2 cellular contexts compared by ENCODE assay signal in the genomic region with DNA sequence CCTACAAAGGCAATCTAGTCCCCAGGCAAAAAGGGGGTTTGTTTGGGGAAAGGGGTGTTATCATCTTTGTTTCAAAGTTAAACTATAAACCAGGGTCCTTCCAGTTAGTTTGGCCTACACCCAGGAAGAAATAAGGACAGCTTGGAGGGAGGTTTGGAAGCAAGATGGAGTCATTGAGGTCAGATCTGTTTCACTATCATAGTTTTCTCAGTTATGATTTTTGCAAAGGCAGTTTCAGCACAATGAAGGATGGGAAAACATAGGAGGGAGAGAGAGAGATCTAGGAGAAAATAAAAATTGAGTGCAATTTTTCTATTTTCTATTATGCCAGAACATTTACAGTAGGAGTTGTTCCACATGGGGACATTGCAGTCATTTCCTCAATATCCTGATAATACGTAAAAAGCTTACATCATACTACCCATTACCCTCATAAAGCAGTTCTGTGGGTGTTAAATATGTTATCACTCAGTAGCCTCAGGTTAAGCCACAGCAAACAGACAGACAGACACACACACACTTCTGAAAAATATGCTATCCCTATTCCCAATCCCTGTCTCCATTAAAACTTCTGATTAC.
TF ChIP-seq lines count a peak whose summit lies in the region.

No MANE protein-coding gene starts in this region.

TF ChIP-seq in GM23338, 12 proteins besides CTCF, POLR2A, EP300 and RAD21 (continued from another document):
- TF ChIP-seq EZH2 (IDR thresholded peaks at IDR 0.05; ENCODE audit: low read depth, unreplicated experiment): no peak
- no peak for TF ChIP-seq EZH2phosphoT487 (IDR thresholded peaks at IDR 0.05; ENCODE audit: unreplicated experiment)
- no peak for TF ChIP-seq ZNF114 (CRISPR knock-in tag; IDR thresholded peaks at IDR 0.05)

TF ChIP-seq in K562, 482 proteins besides CTCF, POLR2A, EP300 and RAD21 (continued from another document and continues in another):
- TF ChIP-seq, protein P1, sequence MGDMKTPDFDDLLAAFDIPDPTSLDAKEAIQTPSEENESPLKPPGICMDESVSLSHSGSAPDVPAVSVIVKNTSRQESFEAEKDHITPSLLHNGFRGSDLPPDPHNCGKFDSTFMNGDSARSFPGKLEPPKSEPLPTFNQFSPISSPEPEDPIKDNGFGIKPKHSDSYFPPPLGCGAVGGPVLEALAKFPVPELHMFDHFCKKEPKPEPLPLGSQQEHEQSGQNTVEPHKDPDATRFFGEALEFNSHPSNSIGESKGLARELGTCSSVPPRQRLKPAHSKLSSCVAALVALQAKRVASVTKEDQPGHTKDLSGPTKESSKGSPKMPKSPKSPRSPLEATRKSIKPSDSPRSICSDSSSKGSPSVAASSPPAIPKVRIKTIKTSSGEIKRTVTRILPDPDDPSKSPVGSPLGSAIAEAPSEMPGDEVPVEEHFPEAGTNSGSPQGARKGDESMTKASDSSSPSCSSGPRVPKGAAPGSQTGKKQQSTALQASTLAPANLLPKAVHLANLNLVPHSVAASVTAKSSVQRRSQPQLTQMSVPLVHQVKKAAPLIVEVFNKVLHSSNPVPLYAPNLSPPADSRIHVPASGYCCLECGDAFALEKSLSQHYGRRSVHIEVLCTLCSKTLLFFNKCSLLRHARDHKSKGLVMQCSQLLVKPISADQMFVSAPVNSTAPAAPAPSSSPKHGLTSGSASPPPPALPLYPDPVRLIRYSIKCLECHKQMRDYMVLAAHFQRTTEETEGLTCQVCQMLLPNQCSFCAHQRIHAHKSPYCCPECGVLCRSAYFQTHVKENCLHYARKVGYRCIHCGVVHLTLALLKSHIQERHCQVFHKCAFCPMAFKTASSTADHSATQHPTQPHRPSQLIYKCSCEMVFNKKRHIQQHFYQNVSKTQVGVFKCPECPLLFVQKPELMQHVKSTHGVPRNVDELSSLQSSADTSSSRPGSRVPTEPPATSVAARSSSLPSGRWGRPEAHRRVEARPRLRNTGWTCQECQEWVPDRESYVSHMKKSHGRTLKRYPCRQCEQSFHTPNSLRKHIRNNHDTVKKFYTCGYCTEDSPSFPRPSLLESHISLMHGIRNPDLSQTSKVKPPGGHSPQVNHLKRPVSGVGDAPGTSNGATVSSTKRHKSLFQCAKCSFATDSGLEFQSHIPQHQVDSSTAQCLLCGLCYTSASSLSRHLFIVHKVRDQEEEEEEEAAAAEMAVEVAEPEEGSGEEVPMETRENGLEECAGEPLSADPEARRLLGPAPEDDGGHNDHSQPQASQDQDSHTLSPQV (IDR thresholded peaks at IDR 0.05): peak; percentile 57; the same call in 1 of the 2 replicates
- peak; percentile 48; the same call in 1 of the 2 replicates for TF ChIP-seq POLR2H (tag; IDR thresholded peaks at IDR 0.05; ENCODE audit: low read depth)
- TF ChIP-seq ZNF175 (CRISPR knock-in tag; IDR thresholded peaks at IDR 0.05; ENCODE audit: low read depth): peak; percentile 92; the same call in 1 of the 2 replicates
- peak; percentile 95 for TF ChIP-seq DMBX1 (CRISPR knock-in tag; IDR thresholded peaks at IDR 0.05; ENCODE audit: borderline replicate concordance)
- TF ChIP-seq CXXC5 (CRISPR knock-in tag; IDR thresholded peaks at IDR 0.05): peak; percentile 65
- TF ChIP-seq TAF7 (tag; IDR thresholded peaks at IDR 0.05): peak; percentile 26; the same call in 1 of the 2 replicates
- TF ChIP-seq NR1H2 (CRISPR knock-in tag; IDR thresholded peaks at IDR 0.05): no peak
- no peak for TF ChIP-seq RFX1 (IDR thresholded peaks at IDR 0.05)
- TF ChIP-seq ZNF583 (CRISPR knock-in tag; IDR thresholded peaks at IDR 0.05): peak; percentile 60; the same call in 1 of the 2 replicates
- TF ChIP-seq STAT5B (CRISPR knock-in tag; IDR thresholded peaks at IDR 0.05): no peak
- 0 out of 2 replicates have a peak, but pooled peaks have one; percentile 4 for TF ChIP-seq FOSL1 (tag; conservative IDR thresholded peaks at IDR 0.05)
- TF ChIP-seq ZNF239 (CRISPR knock-in tag; IDR thresholded peaks at IDR 0.05): peak; percentile 55
- peak; percentile 60; the same call in 1 of the 2 replicates for TF ChIP-seq ZNF644 (tag; IDR thresholded peaks at IDR 0.05; ENCODE audit: low read depth)
- peak; percentile 5; the same call in 1 of the 2 replicates for TF ChIP-seq NFE2L1 (tag; IDR thresholded peaks at IDR 0.05; ENCODE audit: borderline replicate concordance, low read depth)
- TF ChIP-seq, protein P2, sequence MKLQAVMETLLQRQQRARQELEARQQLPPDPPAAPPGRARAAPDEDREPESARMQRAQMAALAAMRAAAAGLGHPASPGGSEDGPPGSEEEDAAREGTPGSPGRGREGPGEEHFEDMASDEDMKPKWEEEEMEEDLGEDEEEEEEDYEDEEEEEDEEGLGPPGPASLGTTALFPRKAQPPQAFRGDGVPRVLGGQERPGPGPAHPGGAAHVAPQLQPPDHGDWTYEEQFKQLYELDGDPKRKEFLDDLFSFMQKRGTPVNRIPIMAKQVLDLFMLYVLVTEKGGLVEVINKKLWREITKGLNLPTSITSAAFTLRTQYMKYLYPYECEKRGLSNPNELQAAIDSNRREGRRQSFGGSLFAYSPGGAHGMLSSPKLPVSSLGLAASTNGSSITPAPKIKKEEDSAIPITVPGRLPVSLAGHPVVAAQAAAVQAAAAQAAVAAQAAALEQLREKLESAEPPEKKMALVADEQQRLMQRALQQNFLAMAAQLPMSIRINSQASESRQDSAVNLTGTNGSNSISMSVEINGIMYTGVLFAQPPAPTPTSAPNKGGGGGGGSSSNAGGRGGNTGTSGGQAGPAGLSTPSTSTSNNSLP (IDR thresholded peaks at IDR 0.05; ENCODE audit: borderline replicate concordance, low read depth, low read length): no peak
- TF ChIP-seq PTTG1 (tag; IDR thresholded peaks at IDR 0.05; ENCODE audit: low read depth): peak; percentile 85
- peak; percentile 44; the same call in 1 of the 2 replicates for TF ChIP-seq ZNF695 (CRISPR knock-in tag; IDR thresholded peaks at IDR 0.05)
- TF ChIP-seq, protein P3, sequence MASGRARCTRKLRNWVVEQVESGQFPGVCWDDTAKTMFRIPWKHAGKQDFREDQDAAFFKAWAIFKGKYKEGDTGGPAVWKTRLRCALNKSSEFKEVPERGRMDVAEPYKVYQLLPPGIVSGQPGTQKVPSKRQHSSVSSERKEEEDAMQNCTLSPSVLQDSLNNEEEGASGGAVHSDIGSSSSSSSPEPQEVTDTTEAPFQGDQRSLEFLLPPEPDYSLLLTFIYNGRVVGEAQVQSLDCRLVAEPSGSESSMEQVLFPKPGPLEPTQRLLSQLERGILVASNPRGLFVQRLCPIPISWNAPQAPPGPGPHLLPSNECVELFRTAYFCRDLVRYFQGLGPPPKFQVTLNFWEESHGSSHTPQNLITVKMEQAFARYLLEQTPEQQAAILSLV (tag; IDR thresholded peaks at IDR 0.05): peak; percentile 73; the same call in 1 of the 2 replicates
- TF ChIP-seq ZNF589 (CRISPR knock-in tag; IDR thresholded peaks at IDR 0.05; ENCODE audit: low read depth): peak; percentile 82
- TF ChIP-seq MECOM (CRISPR knock-in tag; IDR thresholded peaks at IDR 0.05): 0 out of 2 replicates have a peak, but pooled peaks have one; percentile 24
- 0 out of 2 replicates have a peak, but pooled peaks have one; percentile 41 for TF ChIP-seq ZNF197 (CRISPR knock-in tag; IDR thresholded peaks at IDR 0.05; ENCODE audit: low read depth)
- TF ChIP-seq BACH1 (tag; IDR thresholded peaks at IDR 0.05): peak; percentile 77
- peak; percentile 90 for TF ChIP-seq SMAD4 (CRISPR knock-in tag; conservative IDR thresholded peaks at IDR 0.05)
- peak; percentile 28; the same call in 1 of the 2 replicates for TF ChIP-seq NFXL1 (CRISPR knock-in tag; IDR thresholded peaks at IDR 0.05)
- no peak for TF ChIP-seq CEBPG (CRISPR knock-in tag; IDR thresholded peaks at IDR 0.05)
- peak in 1 of 2 experiments; percentile 53; a peak in 2 of 4 replicates for TF ChIP-seq CEBPG (tag; conservative IDR thresholded peaks at IDR 0.05 in 1 of 2, IDR thresholded peaks at IDR 0.05 in 1 of 2)
- peak; percentile 77; the same call in 1 of the 2 replicates for TF ChIP-seq SMAD3 (CRISPR knock-in tag; conservative IDR thresholded peaks at IDR 0.05)
- peak; percentile 28; the same call in 1 of the 2 replicates for TF ChIP-seq CREM (IDR thresholded peaks at IDR 0.05; ENCODE audit: low read depth)
- 0 out of 2 replicates have a peak, but pooled peaks have one; percentile 34 for TF ChIP-seq ZKSCAN8 (CRISPR knock-in tag; IDR thresholded peaks at IDR 0.05)
- TF ChIP-seq, protein P4, sequence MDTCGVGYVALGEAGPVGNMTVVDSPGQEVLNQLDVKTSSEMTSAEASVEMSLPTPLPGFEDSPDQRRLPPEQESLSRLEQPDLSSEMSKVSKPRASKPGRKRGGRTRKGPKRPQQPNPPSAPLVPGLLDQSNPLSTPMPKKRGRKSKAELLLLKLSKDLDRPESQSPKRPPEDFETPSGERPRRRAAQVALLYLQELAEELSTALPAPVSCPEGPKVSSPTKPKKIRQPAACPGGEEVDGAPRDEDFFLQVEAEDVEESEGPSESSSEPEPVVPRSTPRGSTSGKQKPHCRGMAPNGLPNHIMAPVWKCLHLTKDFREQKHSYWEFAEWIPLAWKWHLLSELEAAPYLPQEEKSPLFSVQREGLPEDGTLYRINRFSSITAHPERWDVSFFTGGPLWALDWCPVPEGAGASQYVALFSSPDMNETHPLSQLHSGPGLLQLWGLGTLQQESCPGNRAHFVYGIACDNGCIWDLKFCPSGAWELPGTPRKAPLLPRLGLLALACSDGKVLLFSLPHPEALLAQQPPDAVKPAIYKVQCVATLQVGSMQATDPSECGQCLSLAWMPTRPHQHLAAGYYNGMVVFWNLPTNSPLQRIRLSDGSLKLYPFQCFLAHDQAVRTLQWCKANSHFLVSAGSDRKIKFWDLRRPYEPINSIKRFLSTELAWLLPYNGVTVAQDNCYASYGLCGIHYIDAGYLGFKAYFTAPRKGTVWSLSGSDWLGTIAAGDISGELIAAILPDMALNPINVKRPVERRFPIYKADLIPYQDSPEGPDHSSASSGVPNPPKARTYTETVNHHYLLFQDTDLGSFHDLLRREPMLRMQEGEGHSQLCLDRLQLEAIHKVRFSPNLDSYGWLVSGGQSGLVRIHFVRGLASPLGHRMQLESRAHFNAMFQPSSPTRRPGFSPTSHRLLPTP (IDR thresholded peaks at IDR 0.05; ENCODE audit: borderline replicate concordance, extremely low read depth, insufficient read length): no peak
- peak; percentile 85 for TF ChIP-seq PTRF (tag; IDR thresholded peaks at IDR 0.05)
- peak; percentile 69; the same call in 1 of the 2 replicates for TF ChIP-seq ZNF584 (CRISPR knock-in tag; IDR thresholded peaks at IDR 0.05; ENCODE audit: low read depth)
- TF ChIP-seq, protein P5, sequence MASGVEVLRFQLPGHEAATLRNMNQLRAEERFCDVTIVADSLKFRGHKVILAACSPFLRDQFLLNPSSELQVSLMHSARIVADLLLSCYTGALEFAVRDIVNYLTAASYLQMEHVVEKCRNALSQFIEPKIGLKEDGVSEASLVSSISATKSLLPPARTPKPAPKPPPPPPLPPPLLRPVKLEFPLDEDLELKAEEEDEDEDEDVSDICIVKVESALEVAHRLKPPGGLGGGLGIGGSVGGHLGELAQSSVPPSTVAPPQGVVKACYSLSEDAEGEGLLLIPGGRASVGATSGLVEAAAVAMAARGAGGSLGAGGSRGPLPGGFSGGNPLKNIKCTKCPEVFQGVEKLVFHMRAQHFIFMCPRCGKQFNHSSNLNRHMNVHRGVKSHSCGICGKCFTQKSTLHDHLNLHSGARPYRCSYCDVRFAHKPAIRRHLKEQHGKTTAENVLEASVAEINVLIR (CRISPR knock-in tag; IDR thresholded peaks at IDR 0.05): peak; percentile 46; the same call in 1 of the 2 replicates
- TF ChIP-seq KLF6 (CRISPR knock-in tag; IDR thresholded peaks at IDR 0.05; ENCODE audit: borderline replicate concordance): peak; percentile 81; the same call in 1 of the 2 replicates
- 0 out of 2 replicates have a peak, but pooled peaks have one; percentile 44 for TF ChIP-seq ELF4 (CRISPR knock-in tag; IDR thresholded peaks at IDR 0.05)
- TF ChIP-seq ZNF79 (CRISPR knock-in tag; IDR thresholded peaks at IDR 0.05; ENCODE audit: low read depth): peak; percentile 60; the same call in 1 of the 2 replicates
- no peak for TF ChIP-seq ZSCAN29 (IDR thresholded peaks at IDR 0.05)
- TF ChIP-seq, protein P6, sequence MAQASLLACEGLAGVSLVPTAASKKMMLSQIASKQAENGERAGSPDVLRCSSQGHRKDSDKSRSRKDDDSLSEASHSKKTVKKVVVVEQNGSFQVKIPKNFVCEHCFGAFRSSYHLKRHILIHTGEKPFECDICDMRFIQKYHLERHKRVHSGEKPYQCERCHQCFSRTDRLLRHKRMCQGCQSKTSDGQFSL (CRISPR knock-in tag; IDR thresholded peaks at IDR 0.05): no peak
- TF ChIP-seq, protein P6 (tag; IDR thresholded peaks at IDR 0.05): no peak
- TF ChIP-seq ILK (tag; IDR thresholded peaks at IDR 0.05; ENCODE audit: borderline replicate concordance, low read depth): peak; percentile 58; the same call in 1 of the 2 replicates
- TF ChIP-seq ZNF311 (CRISPR knock-in tag; IDR thresholded peaks at IDR 0.05): peak; percentile 95
- TF ChIP-seq, protein P7, sequence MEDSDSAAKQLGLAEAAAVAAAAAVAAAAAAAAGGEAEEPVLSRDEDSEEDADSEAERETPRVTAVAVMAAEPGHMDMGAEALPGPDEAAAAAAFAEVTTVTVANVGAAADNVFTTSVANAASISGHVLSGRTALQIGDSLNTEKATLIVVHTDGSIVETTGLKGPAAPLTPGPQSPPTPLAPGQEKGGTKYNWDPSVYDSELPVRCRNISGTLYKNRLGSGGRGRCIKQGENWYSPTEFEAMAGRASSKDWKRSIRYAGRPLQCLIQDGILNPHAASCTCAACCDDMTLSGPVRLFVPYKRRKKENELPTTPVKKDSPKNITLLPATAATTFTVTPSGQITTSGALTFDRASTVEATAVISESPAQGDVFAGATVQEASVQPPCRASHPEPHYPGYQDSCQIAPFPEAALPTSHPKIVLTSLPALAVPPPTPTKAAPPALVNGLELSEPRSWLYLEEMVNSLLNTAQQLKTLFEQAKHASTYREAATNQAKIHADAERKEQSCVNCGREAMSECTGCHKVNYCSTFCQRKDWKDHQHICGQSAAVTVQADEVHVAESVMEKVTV (CRISPR knock-in tag; IDR thresholded peaks at IDR 0.05): no peak
- TF ChIP-seq SAFB2 (IDR thresholded peaks at IDR 0.05; ENCODE audit: borderline replicate concordance, low read depth, low read length, severe bottlenecking): no peak
- 0 out of 2 replicates have a peak, but pooled peaks have one; percentile 50 for TF ChIP-seq ZBTB17 (CRISPR knock-in tag; IDR thresholded peaks at IDR 0.05)
- no peak for TF ChIP-seq NR2C1 (IDR thresholded peaks at IDR 0.05)
- peak; percentile 83 for TF ChIP-seq NR2C1 (tag; IDR thresholded peaks at IDR 0.05)
- TF ChIP-seq DIDO1 (tag; IDR thresholded peaks at IDR 0.05; ENCODE audit: low read depth): 0 out of 2 replicates have a peak, but pooled peaks have one; percentile 14
- TF ChIP-seq, protein P8, sequence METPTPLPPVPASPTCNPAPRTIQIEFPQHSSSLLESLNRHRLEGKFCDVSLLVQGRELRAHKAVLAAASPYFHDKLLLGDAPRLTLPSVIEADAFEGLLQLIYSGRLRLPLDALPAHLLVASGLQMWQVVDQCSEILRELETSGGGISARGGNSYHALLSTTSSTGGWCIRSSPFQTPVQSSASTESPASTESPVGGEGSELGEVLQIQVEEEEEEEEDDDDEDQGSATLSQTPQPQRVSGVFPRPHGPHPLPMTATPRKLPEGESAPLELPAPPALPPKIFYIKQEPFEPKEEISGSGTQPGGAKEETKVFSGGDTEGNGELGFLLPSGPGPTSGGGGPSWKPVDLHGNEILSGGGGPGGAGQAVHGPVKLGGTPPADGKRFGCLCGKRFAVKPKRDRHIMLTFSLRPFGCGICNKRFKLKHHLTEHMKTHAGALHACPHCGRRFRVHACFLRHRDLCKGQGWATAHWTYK (CRISPR knock-in tag; IDR thresholded peaks at IDR 0.05): peak; percentile 65; the same call in 1 of the 2 replicates
